ENCODE assay signal across 15 cellular contexts in genomic region chr1:209774592-209774991, GRCh38. TPM values are rescaled to one million over a fixed set of nuclear protein-coding genes. Genes with fewer than 3 reads are reported as not detected.
DNase-seq lines count a peak whose midpoint lies in the region; ATAC-seq and TF ChIP-seq lines count a peak whose summit lies in the region.
"Had no signal": no experiment of that assay in that cellular context is flagged by ENCODE, and none has a peak within 500 bp of the region (broad histone marks: within the 10 kb centered on the region; RNA-seq: fewer than 3 reads in every experiment).

No MANE protein-coding gene starts in this region.

- H3K4me1 ChIP-seq in stomach: peaks cover 8 to 29% (median 14%) of the 10 kb centered on the region in 4 donors
- peaks cover 1 to 6% of the 10 kb centered on the region in 2 donors for H3K4me1 ChIP-seq in left lung

- no peaks in the 10 kb centered on the region for H3K27me3 Mint-ChIP-seq in activated naive CD8-positive, alpha-beta T cell treated with anti-CD3 and anti-CD28 coated beads, Interleukin-2, amount 10 ng/mL, durations not matched to agents 7 days and 5 days
- peaks cover 20% of the 10 kb centered on the region for H3K27me3 Mint-ChIP-seq in nephron progenitor cell (ENCODE audit: low read depth, poor library complexity)

- POLR2A ChIA-PET in activated naive CD8-positive, alpha-beta T cell treated with anti-CD3 and anti-CD28 coated beads, Interleukin-2, amount 10 ng/mL, durations not matched to agents 7 days and 5 days (lab: Charles Lee): interaction anchor here (1.2 to 15.3 kb wide), 6 partner anchors 9 to 53 kb away, joined by 3 to 488 read pairs (median 8); partner anchors contain the start of genes C1orf74, IRF6, TRAF3IP3 and UTP25

- no peaks in the 10 kb centered on the region for H3K9me3 ChIP-seq in stomach
- no peaks in the 10 kb centered on the region for H3K9me3 ChIP-seq in left lung
- H3K9me3 ChIP-seq: left ventricle myocardium inferior had no signal

- H3K27ac Mint-ChIP-seq in activated naive CD8-positive, alpha-beta T cell treated with anti-CD3 and anti-CD28 coated beads, Interleukin-2, amount 10 ng/mL, durations not matched to agents 7 days and 5 days: peak overlapping the region; percentile 62
- H3K27ac Mint-ChIP-seq in nephron progenitor cell: no peak overlapping the region

- peaks cover 45% of the 10 kb centered on the region for H3K36me3 Mint-ChIP-seq in activated naive CD8-positive, alpha-beta T cell treated with anti-CD3 and anti-CD28 coated beads, Interleukin-2, amount 10 ng/mL, durations not matched to agents 7 days and 5 days
- no peaks in the 10 kb centered on the region for H3K36me3 Mint-ChIP-seq in nephron progenitor cell (ENCODE audit: low read depth)

- H3K4me3 Mint-ChIP-seq in activated naive CD8-positive, alpha-beta T cell treated with anti-CD3 and anti-CD28 coated beads, Interleukin-2, amount 10 ng/mL, durations not matched to agents 7 days and 5 days: peak overlapping the region; percentile 2
- no peak overlapping the region for H3K4me3 Mint-ChIP-seq in nephron progenitor cell

- H3K36me3 ChIP-seq in stomach: peaks cover 0 to 23% (median 17%) of the 10 kb centered on the region in 4 donors
- H3K36me3 ChIP-seq in left lung: peaks cover 0 to 40% of the 10 kb centered on the region in 2 donors
- H3K36me3 ChIP-seq: cardiac muscle cell, left ventricle myocardium inferior had no signal

- no peaks in the 10 kb centered on the region for H3K9me3 Mint-ChIP-seq in activated naive CD8-positive, alpha-beta T cell treated with anti-CD3 and anti-CD28 coated beads, Interleukin-2, amount 10 ng/mL, durations not matched to agents 7 days and 5 days
- H3K9me3 Mint-ChIP-seq in nephron progenitor cell: no peaks in the 10 kb centered on the region

- 75 to 97% (median 81%) methylated on average over 1 of the region's 1 CpG for WGBS in stomach, 5 donors

- no peak for DNase-seq in activated naive CD8-positive, alpha-beta T cell treated with anti-CD3 and anti-CD28 coated beads, Interleukin-2, amount 10 ng/mL, durations not matched to agents 7 days and 5 days
- DNase-seq in stomach: no peak
- no peak for DNase-seq in NCI-H1105 treated with DMSO at 0.1 percent for 48 hours (lab: John Stamatoyannopoulos, UW)
- DNase-seq in nephron progenitor cell: no peak
- no peak for DNase-seq in left lung
- DNase-seq: activated CD8-positive, alpha-beta memory T cell treated with anti-CD3 and anti-CD28 coated beads for 24 hours; foreskin melanocyte; left ventricle myocardium inferior; NCI-H2081 had no signal

- no peak for TF ChIP-seq EP300 in stomach (IDR thresholded peaks at IDR 0.05)

- H3K4me1 Mint-ChIP-seq in activated naive CD8-positive, alpha-beta T cell treated with anti-CD3 and anti-CD28 coated beads, Interleukin-2, amount 10 ng/mL, durations not matched to agents 7 days and 5 days: peaks cover 30% of the 10 kb centered on the region
- H3K4me1 Mint-ChIP-seq in nephron progenitor cell: no peaks in the 10 kb centered on the region

- no peak for TF ChIP-seq POLR2A in stomach (IDR thresholded peaks at IDR 0.05)

- H3K27ac ChIP-seq in stomach (no peak overlapping the region), left lung (no peak overlapping the region)
- H3K27ac ChIP-seq: cardiac muscle cell, left ventricle myocardium inferior had no signal

- intact Hi-C loops in stomach (cut with DNase I; ENCODE audit: low total_unique reads) (no loop called here), left lung (cut with DNase I) (no loop called here)

- H3K27me3 ChIP-seq in stomach (no peaks in the 10 kb centered on the region), left lung (no peaks in the 10 kb centered on the region)
- H3K27me3 ChIP-seq: cardiac muscle cell had no signal

- TF ChIP-seq CTCF in stomach (IDR thresholded peaks at IDR 0.05) (no peak), nephron progenitor cell (IDR thresholded peaks at IDR 0.05) (no peak), left lung (IDR thresholded peaks at IDR 0.05) (no peak)

- ATAC-seq in GM18502 (IDR thresholded peaks at IDR 0.05; ENCODE audit: poor library complexity, unreplicated experiment) (peak; percentile 77), GM19463 (IDR thresholded peaks at IDR 0.05; ENCODE audit: unreplicated experiment) (peak; percentile 62), HG03103 (IDR thresholded peaks at IDR 0.05; ENCODE audit: low read depth, unreplicated experiment) (peak; percentile 47), left lung (no peak)
- no peak for ATAC-seq in activated naive CD8-positive, alpha-beta T cell treated with anti-CD3 and anti-CD28 coated beads, Interleukin-2, amount 10 ng/mL, durations not matched to agents 7 days and 5 days (ENCODE audit: low read depth)

- no peak overlapping the region for H3K4me3 ChIP-seq in stomach
- no peak overlapping the region for H3K4me3 ChIP-seq in left lung
- H3K4me3 ChIP-seq: cardiac muscle cell, left ventricle myocardium inferior had no signal

RNA-seq across cellular contexts. Expression of gene C1orf74, which starts 9.8 kb away (rescaled TPM):
- total RNA-seq in activated naive CD8-positive, alpha-beta T cell treated with anti-CD3 and anti-CD28 coated beads, Interleukin-2, amount 10 ng/mL, durations not matched to agents 7 days and 5 days: 1 to 10 TPM; 2.2 to 2.8 TPM
- total RNA-seq in stomach: 1 to 10 TPM in 2 of 5 donors, under 1 TPM in 2, not detected in 1; 0.72 to 3.6 (median 2.0) TPM
- 1 to 10 TPM; 1.3 to 1.8 (median 1.5) TPM for polyA plus RNA-seq in stomach
- total RNA-seq in left lung: 1 to 10 TPM; 1.8 to 2.2 TPM

RNA-seq across cellular contexts. Expression of gene TRAF3IP3, which starts 18.7 kb away (rescaled TPM):
- total RNA-seq in activated naive CD8-positive, alpha-beta T cell treated with anti-CD3 and anti-CD28 coated beads, Interleukin-2, amount 10 ng/mL, durations not matched to agents 7 days and 5 days: 100 to 1,000 TPM; 392 to 403 TPM
- total RNA-seq in stomach (1 to 10 TPM in 4 of 5 donors, not detected in 1; 2.2 to 9.6 (median 3.4) TPM), left lung (10 to 100 TPM in 1 of 2 donors, 1 to 10 TPM in 1; 4.5 to 13.5 TPM)
- polyA plus RNA-seq in stomach: 1 to 10 TPM; 2.2 to 6.7 (median 2.6) TPM
- total RNA-seq: Daoy, HT1080 had no signal

RNA-seq across cellular contexts. Expression of gene IRF6, which starts 31.4 kb away (rescaled TPM):
- total RNA-seq in activated naive CD8-positive, alpha-beta T cell treated with anti-CD3 and anti-CD28 coated beads, Interleukin-2, amount 10 ng/mL, durations not matched to agents 7 days and 5 days: 1 to 10 TPM; 1.7 to 2.0 TPM
- total RNA-seq in stomach: 10 to 100 TPM; 11.6 to 64.8 (median 33.5) TPM
- polyA plus RNA-seq in stomach: 10 to 100 TPM; 19.5 to 27.8 (median 25.2) TPM
- total RNA-seq in left lung: 10 to 100 TPM; 15.7 to 26.5 TPM
- total RNA-seq: Daoy had no signal

RNA-seq across cellular contexts. Expression of gene UTP25, which starts 53.2 kb away (rescaled TPM):
- total RNA-seq in activated naive CD8-positive, alpha-beta T cell treated with anti-CD3 and anti-CD28 coated beads, Interleukin-2, amount 10 ng/mL, durations not matched to agents 7 days and 5 days: 1 to 10 TPM; 7.5 to 7.7 TPM
- 10 to 100 TPM in 1 of 5 donors, 1 to 10 TPM in 4; 1.4 to 10.6 (median 3.1) TPM for total RNA-seq in stomach
- polyA plus RNA-seq in stomach: 1 to 10 TPM; 1.1 to 2.1 (median 1.9) TPM
- total RNA-seq in left lung: 1 to 10 TPM; 4.1 to 7.2 TPM

Comparison
In these comparisons a context has a peak if more than half of its experiments do, and no peak if none do; other contexts are left out.
1. ATAC-seq: peak in GM18502 (single experiment), GM19463 (single experiment) and HG03103 (single experiment); none in activated naive CD8-positive, alpha-beta T cell treated with anti-CD3 and anti-CD28 coated beads, Interleukin-2, amount 10 ng/mL, durations not matched to agents 7 days and 5 days (single experiment) and left lung (single experiment).
2. RNA of gene TRAF3IP3, which starts 18.7 kb away (total RNA-seq): 392 to 403 TPM in activated naive CD8-positive, alpha-beta T cell treated with anti-CD3 and anti-CD28 coated beads, Interleukin-2, amount 10 ng/mL, durations not matched to agents 7 days and 5 days; 4.5 to 13.5 TPM in left lung and 2.2 to 9.6 TPM in stomach; every median in the first group is over 10 times any median in the second.
3. RNA of gene IRF6, which starts 31.4 kb away (total RNA-seq): 11.6 to 64.8 TPM in stomach and 15.7 to 26.5 TPM in left lung; 1.7 to 2.0 TPM in activated naive CD8-positive, alpha-beta T cell treated with anti-CD3 and anti-CD28 coated beads, Interleukin-2, amount 10 ng/mL, durations not matched to agents 7 days and 5 days; every median in the first group is over 4 times any median in the second.